In genomic region chr7:16114633-16115032, GRCh38 we compare ENCODE assay signal across 10 cellular contexts.
A peak's percentile ranks its signal among the peaks of the same experiment; 100 is the strongest.
DNase-seq lines count a peak whose midpoint lies in the region; ATAC-seq and TF ChIP-seq lines count a peak whose summit lies in the region.
"Had no signal": no experiment of that assay in that cellular context is flagged by ENCODE, and none has a peak within 500 bp of the region (broad histone marks: within the 10 kb centered on the region; RNA-seq: fewer than 3 reads in every experiment).

No MANE protein-coding gene starts in this region.

- H3F3A ChIP-seq in SK-N-SH (replicated peaks; ENCODE audit: insufficient read depth) = no peaks in the 10 kb centered on the region

- no peaks in the 10 kb centered on the region for H3K36me3 ChIP-seq in HCT116 (ENCODE audit: control insufficient read depth in 1 of 2, insufficient read depth in 2 of 2, low read length in 2 of 2)
- H3K36me3 ChIP-seq in SK-N-SH (replicated peaks in 1 of 2; ENCODE audit: control insufficient read depth in 1 of 2, insufficient read depth in 2 of 2, low read length in 1 of 2) = no peaks in the 10 kb centered on the region
- H3K36me3 ChIP-seq: gastroesophageal sphincter had no signal

- POLR2A ChIA-PET in AG04449 (lab: Yijun Ruan, JAX) = no interaction called here
- POLR2A ChIA-PET in HCT116 (lab: Charles Lee) = no interaction called here
- POLR2A ChIA-PET in SK-N-SH (lab: Yijun Ruan, JAX) = no interaction called here

- H3K27ac ChIP-seq in HCT116 (ENCODE audit: low read depth, low read length) (no peak overlapping the region), SK-N-SH (ENCODE audit: low read depth in 2 of 2, low read length in 1 of 2) (no peak overlapping the region)
- H3K27ac ChIP-seq: gastroesophageal sphincter had no signal

- ATAC-seq in HCT116 (peak; percentile 59; the same call in 1 of the 2 replicates), HG03520 (IDR thresholded peaks at IDR 0.05; ENCODE audit: unreplicated experiment) (no peak), omental fat pad (ENCODE audit: low FRiP score) (no peak)
- ATAC-seq: gastroesophageal sphincter had no signal

- RAD21 ChIA-PET in HCT116 (lab: Charles Lee; ENCODE audit: low non-redundant PET in 1 of 2, low total read pairs in 2 of 2, uncharacterized antibody in 2 of 2, unreplicated experiment in 2 of 2) = interaction anchor here in 1 of 2 experiments (1.3 kb wide), 1 partner anchor 450 kb away, joined by 5 read pairs; no protein-coding TSS in a partner anchor

- TF ChIP-seq POLR2A in HCT116 (IDR thresholded peaks at IDR 0.05; ENCODE audit: borderline replicate concordance, extremely low read depth, insufficient read depth, insufficient read length) = no peak

- H3K9ac ChIP-seq in HCT116 (ENCODE audit: low read length) = no peak overlapping the region
- H3K9ac ChIP-seq in SK-N-SH = no peak overlapping the region

- H3K9me2 ChIP-seq in HCT116 (ENCODE audit: insufficient read depth) = no peaks in the 10 kb centered on the region
- no peaks in the 10 kb centered on the region for H3K9me2 ChIP-seq in SK-N-SH

- H4K20me1 ChIP-seq in HCT116 (ENCODE audit: insufficient read depth) (no peaks in the 10 kb centered on the region), SK-N-SH (ENCODE audit: insufficient read depth) (no peaks in the 10 kb centered on the region)

- intact Hi-C loops in HCT116 (cut with micrococcal nuclease) = loop anchor here (1.0 to 10.0 kb wide), 4 partner anchors 316 to 1190 kb away; no protein-coding TSS in a partner anchor

- TF ChIP-seq RAD21 in HCT116 (IDR thresholded peaks at IDR 0.05; ENCODE audit: low read depth) = peak; percentile 88
- TF ChIP-seq RAD21 in SK-N-SH (IDR thresholded peaks at IDR 0.05; ENCODE audit: low read length) = peak; percentile 72

- H3K4me2 ChIP-seq in HCT116 (ENCODE audit: low read length) (no peak overlapping the region), SK-N-SH (no peak overlapping the region)

- H3K9me3 ChIP-seq in HCT116 (ENCODE audit: control insufficient read depth in 1 of 2, insufficient read depth in 1 of 2, low read depth in 1 of 2, low read length in 2 of 2) = 0 out of 4 replicates have a peak, but pooled peaks cover 0 to 4% of the 10 kb centered on the region in 2 experiments
- peaks cover 9% of the 10 kb centered on the region; the same call in 1 of the 2 replicates for H3K9me3 ChIP-seq in SK-N-SH

- H3K27me3 ChIP-seq in HCT116 (ENCODE audit: insufficient read depth, low read length) (no peaks in the 10 kb centered on the region), SK-N-SH (ENCODE audit: insufficient read depth) (no peaks in the 10 kb centered on the region)
- H3K27me3 ChIP-seq: gastroesophageal sphincter had no signal

- no TSS peak for BruUV-seq in HCT116 (replicated peaks; lab: Mats Ljungman, UMichigan)

- CTCF ChIA-PET in AG04449 (lab: Yijun Ruan, JAX) = interaction anchor here (0.6 to 2.9 kb wide), 5 partner anchors 9 to 494 kb away, joined by 3 to 50 read pairs (median 3); no protein-coding TSS in a partner anchor
- CTCF ChIA-PET in HCT116 (lab: Charles Lee) = interaction anchor here (0.9 to 1.3 kb wide), 2 partner anchors 16 to 450 kb away, joined by 3 to 20 read pairs; no protein-coding TSS in a partner anchor
- CTCF ChIA-PET in SK-N-SH (lab: Yijun Ruan, JAX) = interaction anchor here (1.0 to 2.2 kb wide), 3 partner anchors 15 to 450 kb away, joined by 3 to 8 read pairs (median 4); no protein-coding TSS in a partner anchor

- no peak for DNase-seq in AG04449 (ENCODE audit: low read depth, low spot score)
- peak; percentile 52 for DNase-seq in HCT116 (ENCODE audit: low read depth, low spot score)
- no peak for DNase-seq in SK-N-SH
- DNase-seq in foreskin melanocyte = peak; percentile 9
- no peak for DNase-seq in omental fat pad (ENCODE audit: low spot score)
- DNase-seq in ureter (ENCODE audit: low spot score) = no peak
- no peak for DNase-seq in activated CD4-positive, alpha-beta T cell treated with anti-CD3 and anti-CD28 coated beads, Interleukin-2, amount 50 U/mL, for 1 hour
- DNase-seq: NCI-H2227 treated with DMSO at 0.1 percent for 48 hours had no signal

- H3K4me3 ChIP-seq in AG04449 (ENCODE audit: low read depth, low read length) (no peak overlapping the region), HCT116 (replicated peaks in 1 of 2; ENCODE audit: low read depth in 1 of 2, low read length in 2 of 2) (no peak overlapping the region), SK-N-SH (ENCODE audit: low read depth in 2 of 2, low read length in 1 of 2) (no peak overlapping the region)
- H3K4me3 ChIP-seq: gastroesophageal sphincter had no signal

- H3K79me2 ChIP-seq in HCT116 (ENCODE audit: insufficient read depth, low read length) (no peaks in the 10 kb centered on the region), SK-N-SH (ENCODE audit: insufficient read depth) (no peaks in the 10 kb centered on the region)

- TF ChIP-seq EP300 in SK-N-SH (IDR thresholded peaks at IDR 0.05; ENCODE audit: borderline replicate concordance in 1 of 2, low read depth in 1 of 2, low read length in 1 of 2) = no peak

- WGBS in SK-N-SH (ENCODE audit: low lambda C conversion rate) = 0% methylated on average over 1 of the region's 1 CpG

- H3K4me1 ChIP-seq in HCT116 (ENCODE audit: control insufficient read depth in 1 of 2, insufficient read depth in 2 of 2, low read length in 2 of 2) = no peaks in the 10 kb centered on the region
- no peaks in the 10 kb centered on the region for H3K4me1 ChIP-seq in SK-N-SH (ENCODE audit: control insufficient read depth in 1 of 2, insufficient read depth in 2 of 2, low read depth in 1 of 2, low read length in 1 of 2)
- H3K4me1 ChIP-seq: gastroesophageal sphincter had no signal

- TF ChIP-seq CTCF in AG04449 (IDR thresholded peaks at IDR 0.05; ENCODE audit: insufficient read depth, low read length, missing control alignments) = peak; percentile 14
- TF ChIP-seq CTCF in HCT116 (IDR thresholded peaks at IDR 0.05 in 2 of 3, conservative IDR thresholded peaks at IDR 0.05 in 1 of 3; ENCODE audit: borderline replicate concordance in 1 of 3, insufficient read depth in 1 of 3, low read depth in 2 of 3, low read length in 2 of 3) = peak; percentile 24 to 54 (median 54); a peak in 4 of 6 replicates
- TF ChIP-seq CTCF in SK-N-SH (IDR thresholded peaks at IDR 0.05) = peak; percentile 61
- TF ChIP-seq CTCF in omental fat pad (IDR thresholded peaks at IDR 0.05) = no peak

- peak overlapping the region; percentile 64 for H2AFZ ChIP-seq in HCT116 (ENCODE audit: low read depth, low read length, poor library complexity, severe bottlenecking)
- no peak overlapping the region for H2AFZ ChIP-seq in SK-N-SH (ENCODE audit: low read depth)

TF ChIP-seq in HCT116, 20 proteins besides CTCF, POLR2A, EP300 and RAD21:
- TF ChIP-seq EGR1 (IDR thresholded peaks at IDR 0.05; ENCODE audit: low read depth) (no peak), SP1 (IDR thresholded peaks at IDR 0.05; ENCODE audit: low read depth) (no peak), ZNF274 (IDR thresholded peaks at IDR 0.05; ENCODE audit: low read depth, low read length) (no peak), ELF1 (IDR thresholded peaks at IDR 0.05; ENCODE audit: borderline replicate concordance, low read depth) (no peak), POLR2AphosphoS5 (IDR thresholded peaks at IDR 0.05; ENCODE audit: low read depth, low read length) (no peak), ZBTB33 (IDR thresholded peaks at IDR 0.05; ENCODE audit: extremely low read depth, insufficient replicate concordance, low read length) (no peak), CEBPB (IDR thresholded peaks at IDR 0.05; ENCODE audit: low read depth) (no peak)

TF ChIP-seq in SK-N-SH, 30 proteins besides CTCF, POLR2A, EP300 and RAD21:
- TF ChIP-seq MEF2A (IDR thresholded peaks at IDR 0.05; ENCODE audit: borderline replicate concordance, low read depth) (no peak), TCF12 (IDR thresholded peaks at IDR 0.05) (no peak), SMC3 (IDR thresholded peaks at IDR 0.05; ENCODE audit: low read depth, low read length) (peak; percentile 44)

Comparison
In these comparisons a context has a peak if more than half of its experiments do, and no peak if none do; other contexts are left out.
1. DNase-seq: peak in HCT116 (single experiment) and foreskin melanocyte (single experiment); none in AG04449 (single experiment), SK-N-SH (single experiment), omental fat pad (single experiment), ureter (single experiment) and activated CD4-positive, alpha-beta T cell treated with anti-CD3 and anti-CD28 coated beads, Interleukin-2, amount 50 U/mL, for 1 hour (single experiment).
2. CTCF ChIP-seq: peak in AG04449 (single experiment), HCT116 (3 of 3) and SK-N-SH (single experiment); none in omental fat pad (0 of 3).